ENCODE assay signal across 8 cellular contexts in the genomic region with DNA sequence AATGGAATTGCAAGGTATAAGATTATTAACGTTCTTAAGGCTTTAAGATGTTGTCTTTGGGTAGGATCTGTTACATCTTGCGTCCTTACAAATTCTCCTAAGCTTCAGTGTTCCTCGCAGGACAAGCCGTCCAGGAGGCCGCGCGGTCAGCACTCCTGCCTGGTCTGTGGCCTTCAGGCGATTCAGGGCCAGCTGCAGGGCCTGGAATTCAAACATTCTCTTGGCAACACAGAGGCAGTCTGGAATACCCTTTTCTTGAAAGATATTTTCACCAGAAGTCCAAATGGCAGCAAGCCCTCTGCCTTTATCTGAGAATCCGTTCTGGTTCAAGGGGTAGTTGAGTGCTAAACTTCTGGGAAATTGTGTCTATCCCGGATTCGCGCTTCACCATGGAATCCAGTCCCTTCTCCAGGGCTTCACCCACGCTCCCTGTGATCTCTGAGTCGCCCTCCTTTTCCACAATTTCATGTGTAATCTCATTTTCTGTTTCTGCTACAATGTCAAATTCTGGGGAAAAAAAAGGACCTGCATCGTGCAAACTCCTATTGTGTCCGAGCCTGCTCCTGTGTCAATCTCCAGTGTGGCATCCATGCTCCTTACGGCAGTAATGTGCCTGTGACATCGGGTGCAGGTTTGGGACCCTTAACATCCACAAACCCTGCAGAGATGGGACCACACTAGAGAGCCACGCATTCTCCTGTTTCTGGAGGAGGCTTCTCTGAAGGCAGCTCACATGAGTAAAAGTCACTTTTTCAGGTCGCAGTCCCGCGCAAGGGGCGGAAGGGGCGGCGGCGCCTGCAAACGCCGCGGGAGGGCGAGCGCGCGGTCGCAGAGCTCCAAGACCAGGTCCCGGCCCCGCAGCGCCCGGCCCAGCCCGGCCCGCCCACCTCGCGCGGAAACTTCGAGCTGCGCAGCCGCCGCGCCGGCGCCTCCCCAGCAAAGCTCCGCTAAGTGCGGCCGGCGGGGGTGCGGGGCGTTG. TPM values are rescaled to one million over a fixed set of nuclear protein-coding genes. Genes with fewer than 3 reads are reported as not detected.
A peak's percentile ranks its signal among the peaks of the same experiment; 100 is the strongest.
DNase-seq lines count a peak whose midpoint lies in the region; ATAC-seq and TF ChIP-seq lines count a peak whose summit lies in the region.

No MANE protein-coding gene starts in this region.

- H3K27me3 Mint-ChIP-seq in immature natural killer cell (ENCODE audit: low read depth in 3 of 3) = peaks cover 1 to 5% (median 3%) of the 10 kb centered on the region in 3 donors

- no peak overlapping the region for H2AFZ ChIP-seq in OCI-LY1 (ENCODE audit: low read length)

- peak overlapping the region; percentile 75 for H3K4me2 ChIP-seq in OCI-LY1 (ENCODE audit: low read length)

- DNase-seq in DMS79 treated with DMSO at 0.1 percent for 48 hours (lab: John Stamatoyannopoulos, UW) (peak; percentile 19), DMS79 (lab: John Stamatoyannopoulos, UW) (no peak), adipocyte (ENCODE audit: low read depth) (no peak), immature natural killer cell (peak; percentile 54 to 63 (median 58)), UCSD-AML1 (lab: John Stamatoyannopoulos, UW; ENCODE audit: unreplicated experiment) (no peak)
- DNase-seq in stimulated activated CD4-positive, alpha-beta T cell treated with anti-CD3 and anti-CD28 coated beads, Interleukin-2, amount 100 ng/mL, for 24 hours = peak; percentile 61 to 74

- TF ChIP-seq CTCF in OCI-LY1 (IDR thresholded peaks at IDR 0.05; ENCODE audit: low read length) = peak; percentile 29; the same call in 1 of the 2 replicates

- H4K20me1 ChIP-seq in OCI-LY1 (ENCODE audit: insufficient read depth, low read length) = no peaks in the 10 kb centered on the region

- H3K9me3 Mint-ChIP-seq in immature natural killer cell = no peaks in the 10 kb centered on the region

- H3K4me3 ChIP-seq in OCI-LY1 (ENCODE audit: low read depth, low read length, poor library complexity, severe bottlenecking) = peak overlapping the region; percentile 52
- H3K4me3 ChIP-seq in adipocyte (ENCODE audit: low read length) = peak overlapping the region; percentile 65

- peak overlapping the region in 3 of 6 donors; percentile 4 to 43 (median 25) for H3K27ac Mint-ChIP-seq in immature natural killer cell

- H3K27me3 ChIP-seq in OCI-LY1 (ENCODE audit: insufficient read depth, low read length) = no peaks in the 10 kb centered on the region
- H3K27me3 ChIP-seq in adipocyte (replicated peaks; ENCODE audit: control insufficient read depth, insufficient read depth, low read length) = peaks cover 72% of the 10 kb centered on the region

- ATAC-seq in HG03378 (IDR thresholded peaks at IDR 0.05; ENCODE audit: unreplicated experiment) = no peak

- peaks cover 0 to 5% (median 2%) of the 10 kb centered on the region in 3 donors for H3K36me3 Mint-ChIP-seq in immature natural killer cell

- H3K9me2 ChIP-seq in OCI-LY1 (ENCODE audit: low read depth, low read length) = no peaks in the 10 kb centered on the region

- no peaks in the 10 kb centered on the region for H3K9me3 ChIP-seq in OCI-LY1 (ENCODE audit: low read length)
- no peaks in the 10 kb centered on the region for H3K9me3 ChIP-seq in adipocyte (ENCODE audit: control insufficient read depth, low read length)

- H3K9ac ChIP-seq in OCI-LY1 (ENCODE audit: low read length) (peak overlapping the region; percentile 77), adipocyte (ENCODE audit: low read length) (no peak overlapping the region)

- H3K4me1 ChIP-seq in OCI-LY1 (ENCODE audit: insufficient read depth, low read length, severe bottlenecking) (peaks cover 76% of the 10 kb centered on the region), adipocyte (ENCODE audit: control insufficient read depth, insufficient read depth, low read length) (no peaks in the 10 kb centered on the region)

- H3K36me3 ChIP-seq in OCI-LY1 (ENCODE audit: insufficient read depth, low read length) (no peaks in the 10 kb centered on the region), adipocyte (ENCODE audit: control insufficient read depth, insufficient read depth, low read length, severe bottlenecking) (no peaks in the 10 kb centered on the region)

- H3K79me2 ChIP-seq in OCI-LY1 (ENCODE audit: insufficient read depth, low read length) = no peaks in the 10 kb centered on the region

- peak overlapping the region; percentile 98 for H3K27ac ChIP-seq in OCI-LY1 (ENCODE audit: low read depth, low read length, poor library complexity, severe bottlenecking)

- H3K4me1 Mint-ChIP-seq in immature natural killer cell = peaks cover 11 to 23% of the 10 kb centered on the region in 2 donors

- H3K4me3 Mint-ChIP-seq in immature natural killer cell = peak overlapping the region; percentile 60 to 79 (median 72)

- no peaks in the 10 kb centered on the region; the same call in 1 of the 2 replicates for H3F3A ChIP-seq in OCI-LY1 (ENCODE audit: insufficient read depth, low read length)

RNA-seq across cellular contexts. Expression of a gene that starts 25.3 kb away (rescaled TPM):
- 100 to 1,000 TPM; 125 to 281 (median 189) TPM for polyA plus RNA-seq in immature natural killer cell

Comparison
In these comparisons a context has a peak if more than half of its experiments do, and no peak if none do; other contexts are left out.
1. DNase-seq: peak in DMS79 treated with DMSO at 0.1 percent for 48 hours (single experiment), immature natural killer cell (3 of 3) and stimulated activated CD4-positive, alpha-beta T cell treated with anti-CD3 and anti-CD28 coated beads, Interleukin-2, amount 100 ng/mL, for 24 hours (2 of 2); none in DMS79 (single experiment), adipocyte (single experiment) and UCSD-AML1 (single experiment).